ENCODE assay signal across 21 cellular contexts in the genomic region with DNA sequence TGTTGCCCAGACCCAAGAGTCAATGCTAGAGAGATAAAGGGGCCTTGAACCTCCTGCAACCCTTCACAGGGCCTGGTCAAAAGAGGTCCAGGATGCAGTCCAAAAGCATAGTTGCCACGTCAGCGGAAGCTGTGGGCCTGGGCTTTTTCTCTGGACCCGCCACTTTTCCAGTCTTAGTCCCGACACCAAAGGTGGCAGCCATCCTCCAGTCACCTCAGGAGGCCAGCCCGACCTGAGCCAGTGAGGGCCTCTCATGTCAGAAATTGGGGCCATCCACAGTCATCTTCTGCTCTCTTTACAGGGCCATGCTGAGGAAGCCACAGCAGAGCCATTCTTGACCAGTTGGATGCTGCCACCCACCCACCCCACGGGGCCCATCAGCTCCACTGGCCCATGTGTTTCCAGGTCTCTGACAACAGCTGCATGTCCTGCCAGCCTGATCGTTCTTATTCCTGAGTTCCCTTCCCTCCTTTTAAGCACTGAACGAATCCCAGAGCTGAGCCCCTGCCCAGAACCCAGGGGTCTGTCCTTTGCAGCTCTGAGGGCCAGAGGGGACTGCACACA. TPM values are rescaled to one million over a fixed set of nuclear protein-coding genes. Genes with fewer than 3 reads are reported as not detected.
A peak's percentile ranks its signal among the peaks of the same experiment; 100 is the strongest.
DNase-seq lines count a peak whose midpoint lies in the region; ATAC-seq, FAIRE-seq and TF ChIP-seq lines count a peak whose summit lies in the region.
"Had no signal": no experiment of that assay in that cellular context is flagged by ENCODE, and none has a peak within 500 bp of the region (broad histone marks: within the 10 kb centered on the region; RNA-seq: fewer than 3 reads in every experiment).

No MANE protein-coding gene starts in this region.

- intact Hi-C loops in HepG2 (cut with micrococcal nuclease; ENCODE audit: unreplicated experiment) = loop anchor here (5.0 kb wide), 2 partner anchors 154 to 549 kb away; no protein-coding TSS in a partner anchor
- intact Hi-C loops in right lobe of liver (cut with DNase I) = no loop called here
- intact Hi-C loops in aorta (cut with DNase I) = loop anchor here in 1 of 2 donors (5.0 kb wide), 1 partner anchor 449 kb away; no protein-coding TSS in a partner anchor

- H2BK5ac ChIP-seq in neuronal stem cell (ENCODE audit: low read length) = no peak overlapping the region

- H3K14ac ChIP-seq in neuronal stem cell (ENCODE audit: low read length) = no peak overlapping the region

- H3K18ac ChIP-seq in neuronal stem cell (ENCODE audit: low read length) = peak overlapping the region; percentile 62

- POLR2A ChIA-PET in HepG2 (lab: Yijun Ruan, JAX) = no interaction called here

- no peak overlapping the region for H2BK12ac ChIP-seq in neuronal stem cell (ENCODE audit: low read length)

- H2AFZ ChIP-seq in HepG2 (ENCODE audit: low read length) (no peak overlapping the region), neuronal stem cell (ENCODE audit: low read length) (peak overlapping the region; percentile 98)

- ATAC-seq in HepG2 = no peak; the same call in 1 of the 3 replicates
- no peak for ATAC-seq in right lobe of liver
- ATAC-seq in aorta (ENCODE audit: low FRiP score) = peak; percentile 22

- no peak overlapping the region for H3K9ac ChIP-seq in HepG2 (ENCODE audit: insufficient read depth, low read depth, low read length)
- no peak overlapping the region for H3K9ac ChIP-seq in endodermal cell (ENCODE audit: extremely low read depth, low read length, poor library complexity, severe bottlenecking)
- no peak overlapping the region for H3K9ac ChIP-seq in neuronal stem cell (ENCODE audit: low read depth, low read length, poor library complexity)

- H2BK120ac ChIP-seq in neuronal stem cell (ENCODE audit: low read depth, low read length) = no peak overlapping the region

- H3K4me1 Mint-ChIP-seq in endodermal cell (no peaks in the 10 kb centered on the region), progenitor cell of endocrine pancreas (ENCODE audit: low read depth) (no peaks in the 10 kb centered on the region)

- H3K4me3 ChIP-seq in HepG2 (replicated peaks in 1 of 3; ENCODE audit: insufficient read depth in 1 of 3, low read depth in 2 of 3, low read length in 3 of 3) = no peak overlapping the region
- H3K4me3 ChIP-seq in right lobe of liver = no peak overlapping the region
- no peak overlapping the region for H3K4me3 ChIP-seq in endodermal cell (ENCODE audit: low read length)
- no peak overlapping the region for H3K4me3 ChIP-seq in neuronal stem cell (ENCODE audit: low read length in 2 of 2)
- no peak overlapping the region for H3K4me3 ChIP-seq in aorta (ENCODE audit: low read length in 2 of 2)
- H3K4me3 ChIP-seq: mucosa of descending colon, uterus had no signal

- H3K79me1 ChIP-seq in neuronal stem cell (ENCODE audit: low read depth, low read length) = no peaks in the 10 kb centered on the region

- CTCF ChIA-PET in HepG2 (lab: Yijun Ruan, JAX; ENCODE audit: low intra/inter-chr PET ratio, low total read pairs) = no interaction called here

- H3K4me1 ChIP-seq in HepG2 (ENCODE audit: insufficient read depth, low read length) (no peaks in the 10 kb centered on the region), right lobe of liver (peaks cover 0 to 3% (median 0%) of the 10 kb centered on the region in 4 donors), endodermal cell (ENCODE audit: control insufficient read depth, insufficient read depth, low read length) (no peaks in the 10 kb centered on the region), neuronal stem cell (ENCODE audit: control insufficient read depth in 2 of 2, insufficient read depth in 1 of 2, low read depth in 1 of 2, low read length in 2 of 2) (peaks cover 7 to 13% of the 10 kb centered on the region in 2 donors), aorta (ENCODE audit: control insufficient read depth in 1 of 2, insufficient read depth in 2 of 2, low read length in 2 of 2) (no peaks in the 10 kb centered on the region)
- H3K4me1 ChIP-seq: uterus had no signal

- TF ChIP-seq RAD21 in HepG2 (CRISPR knock-in tag; IDR thresholded peaks at IDR 0.05) = no peak

- H3K4ac ChIP-seq in neuronal stem cell (ENCODE audit: low read length) = no peak overlapping the region

- no peak overlapping the region for H4K91ac ChIP-seq in neuronal stem cell (ENCODE audit: low read depth, low read length, poor library complexity)

- no peak for DNase-seq in HepG2 (ENCODE audit: low spot score)
- DNase-seq in right lobe of liver = no peak
- DNase-seq in endodermal cell = peak; percentile 40
- DNase-seq in neuronal stem cell (ENCODE audit: low spot score) = no peak
- no peak for DNase-seq in aorta
- no peak for DNase-seq in progenitor cell of endocrine pancreas (ENCODE audit: low spot score, unreplicated experiment)
- no peak for DNase-seq in UCSD-AML1 (lab: John Stamatoyannopoulos, UW; ENCODE audit: unreplicated experiment)
- DNase-seq in DMS 273 treated with DMSO at 0.1 percent for 48 hours (lab: John Stamatoyannopoulos, UW) = no peak
- DNase-seq: NCI-H1105 treated with DMSO at 0.1 percent for 48 hours, NCI-H2081 treated with DMSO at 0.1 percent for 48 hours, T-helper 9 cell had no signal

- no TSS peak for BruUV-seq in HepG2 (replicated peaks; lab: Mats Ljungman, UMichigan)

- in situ Hi-C loops in HepG2 (cut with HindIII; ENCODE audit: extremely low pct_ligation_motif_present, low pct_unique_long_range_greater_than_20kb) = no loop called here

- H3K4me3 Mint-ChIP-seq in endodermal cell (no peak overlapping the region), progenitor cell of endocrine pancreas (ENCODE audit: low read depth) (no peak overlapping the region)
- H3K4me3 Mint-ChIP-seq: activated B cell treated with CpG ODN at 0.5 μM for 24 hours; activated CD8-positive, alpha-beta T cell treated with anti-CD3 and anti-CD28 coated beads, Interleukin-2, amount 10 ng/mL, durations not matched to agents 7 days and 5 days; dendritic cell treated with granulocyte-macrophage colony-stimulating factor and Interleukin-4, amounts not matched to agents 40 ng/mL and 50 ng/mL, for 4 days; HFFc6 had no signal

- H3K27me3 Mint-ChIP-seq in endodermal cell (ENCODE audit: insufficient read depth) = peaks cover 19% of the 10 kb centered on the region
- peaks cover 43% of the 10 kb centered on the region for H3K27me3 Mint-ChIP-seq in progenitor cell of endocrine pancreas

- peak overlapping the region; percentile 0 for H2AK5ac ChIP-seq in neuronal stem cell (ENCODE audit: low read depth, low read length)

- peaks cover 0 to 8% of the 10 kb centered on the region in 2 experiments; a peak in 3 of 5 replicates for H3K27me3 ChIP-seq in HepG2 (ENCODE audit: control insufficient read depth in 1 of 2, insufficient read depth in 2 of 2, low read length in 2 of 2)
- H3K27me3 ChIP-seq in right lobe of liver = no peaks in the 10 kb centered on the region
- H3K27me3 ChIP-seq in endodermal cell (ENCODE audit: control insufficient read depth, insufficient read depth, low read length, poor library complexity, severe bottlenecking) = peaks cover 8% of the 10 kb centered on the region
- peaks cover 0 to 11% (median 2%) of the 10 kb centered on the region in 3 experiments for H3K27me3 ChIP-seq in neuronal stem cell (ENCODE audit: control insufficient read depth in 3 of 3, insufficient read depth in 3 of 3, low read depth in 1 of 3, low read length in 3 of 3)
- H3K27me3 ChIP-seq in aorta (ENCODE audit: control insufficient read depth in 1 of 2, insufficient read depth in 2 of 2, low read length in 1 of 2) = no peaks in the 10 kb centered on the region
- H3K27me3 ChIP-seq: right atrium auricular region, uterus had no signal

- H4K8ac ChIP-seq in neuronal stem cell (ENCODE audit: low read depth, low read length) = no peak overlapping the region

- no peak for FAIRE-seq in HepG2 (lab: Jason Lieb, UNC)
- FAIRE-seq: bronchial epithelial cell had no signal

- no peaks in the 10 kb centered on the region for H4K20me1 ChIP-seq in HepG2 (ENCODE audit: insufficient read depth, low read length)

- no peaks in the 10 kb centered on the region for H3K36me3 Mint-ChIP-seq in endodermal cell (ENCODE audit: low read depth)
- no peaks in the 10 kb centered on the region for H3K36me3 Mint-ChIP-seq in progenitor cell of endocrine pancreas (ENCODE audit: insufficient read depth)

- H3K4me2 ChIP-seq in HepG2 (ENCODE audit: low read depth, low read length) = no peak overlapping the region
- H3K4me2 ChIP-seq in neuronal stem cell (ENCODE audit: insufficient read depth, low read length, poor library complexity, severe bottlenecking) = no peak overlapping the region

- H3K27ac Mint-ChIP-seq in endodermal cell (no peak overlapping the region), progenitor cell of endocrine pancreas (no peak overlapping the region)
- H3K27ac Mint-ChIP-seq: activated B cell treated with CpG ODN at 0.5 μM for 24 hours; activated CD8-positive, alpha-beta T cell treated with anti-CD3 and anti-CD28 coated beads, Interleukin-2, amount 10 ng/mL, durations not matched to agents 7 days and 5 days; dendritic cell treated with granulocyte-macrophage colony-stimulating factor and Interleukin-4, amounts not matched to agents 40 ng/mL and 50 ng/mL, for 4 days; HFFc6 had no signal

- no peaks in the 10 kb centered on the region for H3K36me3 ChIP-seq in HepG2 (replicated peaks in 1 of 2; ENCODE audit: control insufficient read depth in 1 of 2, insufficient read depth in 2 of 2, low read length in 2 of 2)
- H3K36me3 ChIP-seq in right lobe of liver = no peaks in the 10 kb centered on the region
- H3K36me3 ChIP-seq in endodermal cell (ENCODE audit: control insufficient read depth, insufficient read depth, low read length) = no peaks in the 10 kb centered on the region
- H3K36me3 ChIP-seq in neuronal stem cell (replicated peaks in 1 of 2; ENCODE audit: control insufficient read depth in 2 of 2, insufficient read depth in 2 of 2, low read length in 2 of 2) = no peaks in the 10 kb centered on the region
- H3K36me3 ChIP-seq in aorta (ENCODE audit: control insufficient read depth in 1 of 2, insufficient read depth in 2 of 2, low read length in 1 of 2) = no peaks in the 10 kb centered on the region
- H3K36me3 ChIP-seq: heart left ventricle, right atrium auricular region, uterus had no signal

- no peak overlapping the region for H3K23ac ChIP-seq in neuronal stem cell (ENCODE audit: low read depth, low read length, poor library complexity)

- H3K27ac ChIP-seq in HepG2 (ENCODE audit: extremely low read length, insufficient read depth, low read length) = no peak overlapping the region
- no peak overlapping the region for H3K27ac ChIP-seq in right lobe of liver
- H3K27ac ChIP-seq in endodermal cell (ENCODE audit: low read depth, low read length) = no peak overlapping the region
- H3K27ac ChIP-seq in neuronal stem cell (replicated peaks; ENCODE audit: low read length) = no peak overlapping the region
- H3K27ac ChIP-seq in aorta (ENCODE audit: low read depth in 1 of 2, low read length in 2 of 2) = no peak overlapping the region
- H3K27ac ChIP-seq: C4-2B had no signal

- no peaks in the 10 kb centered on the region for H3K79me2 ChIP-seq in HepG2 (ENCODE audit: insufficient read depth, low read length)

- H3K9me3 Mint-ChIP-seq in endodermal cell = no peaks in the 10 kb centered on the region
- no peaks in the 10 kb centered on the region for H3K9me3 Mint-ChIP-seq in progenitor cell of endocrine pancreas (ENCODE audit: low read depth)
- H3K9me3 Mint-ChIP-seq: activated B cell treated with CpG ODN at 0.5 μM for 24 hours; dendritic cell treated with granulocyte-macrophage colony-stimulating factor and Interleukin-4, amounts not matched to agents 40 ng/mL and 50 ng/mL, for 4 days; HFFc6 had no signal

- H2BK15ac ChIP-seq in neuronal stem cell (ENCODE audit: low read length) = no peak overlapping the region

- WGBS in HepG2 (ENCODE audit: low lambda C conversion rate) = 71% methylated on average over 4 of the region's 8 CpGs
- WGBS in right lobe of liver (ENCODE audit: insufficient coverage, low coverage, low lambda C conversion rate, missing lambda C conversion rate) = 67% methylated on average over 3 of the region's 8 CpGs
- 94 to 97% methylated on average over 6 to 8 of the region's 8 CpGs for WGBS in endodermal cell (ENCODE audit: insufficient coverage in 1 of 2, insufficient read length in 1 of 2), 2 experiments
- WGBS in neuronal stem cell (ENCODE audit: extremely low coverage in 2 of 2, insufficient read length in 2 of 2, insufficient replicate concordance in 1 of 2), 2 donors = no CpG with 5 or more reads among the region's 8 CpGs
- WGBS in aorta, 2 donors = 85 to 89% methylated on average over 8 of the region's 8 CpGs

- TF ChIP-seq POLR2A in HepG2 (IDR thresholded peaks at IDR 0.05; ENCODE audit: insufficient read depth in 1 of 2, low read depth in 2 of 2, low read length in 2 of 2) = no peak
- no peak for TF ChIP-seq POLR2A in right lobe of liver (IDR thresholded peaks at IDR 0.05)

- no peaks in the 10 kb centered on the region for H3K9me3 ChIP-seq in HepG2 (ENCODE audit: low read length)
- H3K9me3 ChIP-seq in right lobe of liver = no peaks in the 10 kb centered on the region
- H3K9me3 ChIP-seq in endodermal cell (ENCODE audit: control insufficient read depth, low read length) = no peaks in the 10 kb centered on the region
- no peaks in the 10 kb centered on the region for H3K9me3 ChIP-seq in neuronal stem cell (replicated peaks in 1 of 2; ENCODE audit: control insufficient read depth in 2 of 2, insufficient read depth in 1 of 2, low read depth in 1 of 2, low read length in 2 of 2)
- no peaks in the 10 kb centered on the region for H3K9me3 ChIP-seq in aorta (ENCODE audit: control insufficient read depth, low read length)
- H3K9me3 ChIP-seq: heart left ventricle, mucosa of descending colon, right atrium auricular region, uterus had no signal

- no peak for TF ChIP-seq CTCF in HepG2 (CRISPR knock-in tag; IDR thresholded peaks at IDR 0.05)
- no peak for TF ChIP-seq CTCF in right lobe of liver (IDR thresholded peaks at IDR 0.05)
- no peak for TF ChIP-seq CTCF in endodermal cell (conservative IDR thresholded peaks at IDR 0.05)
- no peak for TF ChIP-seq CTCF in progenitor cell of endocrine pancreas (IDR thresholded peaks at IDR 0.05; ENCODE audit: unreplicated experiment)

- TF ChIP-seq EP300 in HepG2 (IDR thresholded peaks at IDR 0.05; ENCODE audit: low read depth in 2 of 2, low read length in 2 of 2) = no peak
- TF ChIP-seq EP300 in HepG2 (CRISPR knock-in tag; IDR thresholded peaks at IDR 0.05; ENCODE audit: borderline replicate concordance) = no peak

RNA-seq across cellular contexts. Expression of a gene that starts 34.1 kb away (rescaled TPM):
- total RNA-seq in HepG2 (2016; rRNA removed; fragmentation: Illumina TruSeq; extraction: Trizol) (not detected in 2 replicates), right lobe of liver (10 to 100 TPM in 2 of 6 experiments, 1 to 10 TPM in 4; 1.2 to 10.2 (median 6.4) TPM), endodermal cell (1 to 10 TPM; 1.0 to 2.4 TPM), aorta (10 to 100 TPM; 11.4 to 13.4 TPM), progenitor cell of endocrine pancreas (4.4 and 5.5 TPM in 2 replicates)
- total RNA-seq in HepG2 (2016; cell fraction: cytosol; rRNA removed; fragmentation: Illumina TruSeq; extraction: Trizol; ENCODE audit: low read depth) = not detected in 2 replicates
- not detected in 2 replicates for total RNA-seq in HepG2 (2016; cell fraction: insoluble cytoplasmic fraction; rRNA removed; fragmentation: Illumina TruSeq; extraction: Trizol)
- not detected in 2 replicates for total RNA-seq in HepG2 (2016; cell fraction: membrane; rRNA removed; fragmentation: Illumina TruSeq; extraction: Trizol)
- total RNA-seq in HepG2 (2016; cell fraction: nucleus; rRNA removed; fragmentation: Illumina TruSeq; extraction: Trizol) = 0.12 TPM in 1 of 2 replicates, not detected in the other
- polyA plus RNA-seq in HepG2 (2011; rRNA removed) (0.01 and 0.03 TPM in 2 replicates), aorta (1 to 10 TPM in 1 of 2 donors, under 1 TPM in 1; 0.75 to 4.9 TPM)
- 0.01 TPM in 2 replicates for polyA plus RNA-seq in HepG2 (2011; cell fraction: cytosol; rRNA removed)
- polyA plus RNA-seq in HepG2 (2011; cell fraction: nucleus; rRNA removed) = 0.03 and 0.11 TPM in 2 replicates
- polyA plus RNA-seq in HepG2 (2012) = 0.05 and 0.09 TPM in 2 replicates
- not detected in 2 replicates for polyA plus RNA-seq in HepG2 (2016; cell fraction: cytosol; fragmentation: Illumina TruSeq; extraction: Trizol; ENCODE audit: low read depth)
- polyA plus RNA-seq in HepG2 (2016; cell fraction: insoluble cytoplasmic fraction; fragmentation: Illumina TruSeq; extraction: Trizol; ENCODE audit: low read depth) = not detected in 2 replicates
- polyA plus RNA-seq in HepG2 (2016; cell fraction: membrane; fragmentation: Illumina TruSeq; extraction: Trizol; ENCODE audit: low read depth) = not detected in 2 replicates
- polyA plus RNA-seq in HepG2 (2016; cell fraction: nucleus; fragmentation: Illumina TruSeq; extraction: Trizol; ENCODE audit: insufficient read depth, low read depth) = not detected in 2 replicates
- polyA minus RNA-seq in HepG2 (2011; rRNA and poly(A)+ RNA removed; ENCODE audit: low replicate concordance) = 3.2 TPM in 1 of 2 replicates, not detected in the other
- 0.09 TPM in 1 of 2 replicates, not detected in the other for polyA minus RNA-seq in HepG2 (2011; cell fraction: cytosol; rRNA and poly(A)+ RNA removed)
- not detected in 2 replicates for polyA minus RNA-seq in HepG2 (2011; cell fraction: nucleus; rRNA and poly(A)+ RNA removed)
- 5.7 TPM for polyA plus RNA-seq in endodermal cell (2013, experiment 1 of 2)
- 4.6 TPM for polyA plus RNA-seq in endodermal cell (2013, experiment 2 of 2)
- polyA plus RNA-seq in neuronal stem cell (2013, experiment 1 of 2) = 3.0 TPM
- polyA plus RNA-seq in neuronal stem cell (2013, experiment 2 of 2) = 3.0 TPM
